1 cellular context compared by ENCODE assay signal in genomic region chr17:27245230-27245696, GRCh38.
A peak's percentile ranks its signal among the peaks of the same experiment; 100 is the strongest.
TF ChIP-seq lines count a peak whose summit lies in the region.

No MANE protein-coding gene starts in this region.

TF ChIP-seq in H1, 55 proteins besides CTCF, POLR2A, EP300 and RAD21 (continued from another document):
- TF ChIP-seq CHD7 (IDR thresholded peaks at IDR 0.05; ENCODE audit: insufficient replicate concordance, low read length) (no peak), TAF1 (IDR thresholded peaks at IDR 0.05; ENCODE audit: low read depth, low read length) (no peak), POU5F1 (IDR thresholded peaks at IDR 0.05; ENCODE audit: low read depth, low read length) (no peak), YY1 (IDR thresholded peaks at IDR 0.05; ENCODE audit: low read depth, low read length) (no peak), POLR2AphosphoS5 (IDR thresholded peaks at IDR 0.05; ENCODE audit: low read depth, low read length) (no peak), NRF1 (IDR thresholded peaks at IDR 0.05; ENCODE audit: low read depth, low read length) (no peak), EZH2 (IDR thresholded peaks at IDR 0.05; ENCODE audit: low read depth, low read length, severe bottlenecking) (no peak), PHF8 (conservative IDR thresholded peaks at IDR 0.05; ENCODE audit: low read depth, low read length) (no peak), CBX5 (IDR thresholded peaks at IDR 0.05; ENCODE audit: low read depth, low read length) (no peak), KDM5A (IDR thresholded peaks at IDR 0.05; ENCODE audit: low read length) (no peak), CBX8 (IDR thresholded peaks at IDR 0.05; ENCODE audit: borderline replicate concordance, low read depth, low read length) (no peak), TEAD4 (IDR thresholded peaks at IDR 0.05; ENCODE audit: low read depth, low read length) (no peak), E2F6 (IDR thresholded peaks at IDR 0.05) (no peak), ATF2 (IDR thresholded peaks at IDR 0.05; ENCODE audit: low read length) (no peak), TCF12 (IDR thresholded peaks at IDR 0.05; ENCODE audit: low read depth, low read length) (0 out of 2 replicates have a peak, but pooled peaks have one; percentile 27), RXRA (IDR thresholded peaks at IDR 0.05; ENCODE audit: insufficient read depth, low read depth, low read length) (no peak), CTBP2 (IDR thresholded peaks at IDR 0.05; ENCODE audit: borderline replicate concordance, insufficient read depth, insufficient read length, low read length) (no peak), ZNF274 (IDR thresholded peaks at IDR 0.05; ENCODE audit: borderline replicate concordance, extremely low read depth, low read length) (no peak), GTF2F1 (IDR thresholded peaks at IDR 0.05; ENCODE audit: borderline replicate concordance, low read depth, low read length) (no peak), TAF7 (optimal IDR thresholded peaks at IDR 0.05; ENCODE audit: borderline replicate concordance, low read depth, low read length) (no peak), SIN3A (conservative IDR thresholded peaks at IDR 0.05 in 1 of 2, IDR thresholded peaks at IDR 0.05 in 1 of 2; ENCODE audit: low read depth in 1 of 2, low read length in 2 of 2) (peak; percentile 84 to 91; a peak in 3 of 4 replicates), BACH1 (IDR thresholded peaks at IDR 0.05; ENCODE audit: low read length) (no peak; the same call in 1 of the 2 replicates), HDAC6 (IDR thresholded peaks at IDR 0.05; ENCODE audit: low read depth, low read length) (no peak), SAP30 (IDR thresholded peaks at IDR 0.05; ENCODE audit: insufficient read depth, insufficient replicate concordance, low read length) (no peak), SP2 (IDR thresholded peaks at IDR 0.05; ENCODE audit: low read length) (no peak), SP1 (IDR thresholded peaks at IDR 0.05; ENCODE audit: low read depth, low read length) (no peak), HDAC2 (IDR thresholded peaks at IDR 0.05; ENCODE audit: borderline replicate concordance in 1 of 2, low read depth in 2 of 2, low read length in 2 of 2) (no peak), BRCA1 (IDR thresholded peaks at IDR 0.05; ENCODE audit: low read depth, low read length) (no peak), KDM1A (IDR thresholded peaks at IDR 0.05; ENCODE audit: borderline replicate concordance, low read length) (no peak), SP4 (IDR thresholded peaks at IDR 0.05; ENCODE audit: low read length) (no peak), CEBPB (IDR thresholded peaks at IDR 0.05; ENCODE audit: low read depth, low read length) (peak; percentile 20; the same call in 1 of the 2 replicates), JUND (IDR thresholded peaks at IDR 0.05; ENCODE audit: low read length) (0 out of 2 replicates have a peak, but pooled peaks have one; percentile 56), BCL11A (IDR thresholded peaks at IDR 0.05; ENCODE audit: low read depth in 2 of 2, low read length in 2 of 2) (no peak), TBP (IDR thresholded peaks at IDR 0.05; ENCODE audit: low read depth, low read length) (peak; percentile 13; the same call in 1 of the 2 replicates)
